16 cellular contexts compared by ENCODE assay signal in the genomic region with DNA sequence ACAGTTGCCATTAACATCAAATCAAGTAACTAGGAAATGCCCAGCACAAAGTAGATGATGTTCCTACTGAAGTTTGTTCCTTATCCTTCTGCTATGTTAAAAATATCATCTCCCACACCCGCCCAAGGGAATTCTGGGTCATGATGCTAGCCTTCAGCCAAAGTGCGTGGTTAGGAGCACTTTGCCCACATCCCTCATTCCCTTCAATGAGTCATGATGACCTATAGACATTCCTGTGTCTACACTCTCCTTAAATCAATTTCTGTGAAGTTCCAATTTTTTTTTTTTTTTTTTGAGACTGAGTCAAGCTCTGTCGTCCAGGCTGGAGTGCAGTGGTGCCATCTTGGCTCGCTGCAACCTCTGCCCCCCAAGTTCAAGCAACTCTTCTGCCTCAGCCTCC. TPM values are rescaled to one million over a fixed set of nuclear protein-coding genes. Genes with fewer than 3 reads are reported as not detected.
DNase-seq lines count a peak whose midpoint lies in the region; ATAC-seq lines count a peak whose summit lies in the region.
"Had no signal": no experiment of that assay in that cellular context is flagged by ENCODE, and none has a peak within 500 bp of the region (broad histone marks: within the 10 kb centered on the region; RNA-seq: fewer than 3 reads in every experiment).

No MANE protein-coding gene starts in this region.

- DNase-seq in AG08395 (ENCODE audit: low spot score) (peak; percentile 79), HT1080 (ENCODE audit: low read depth) (peak; percentile 97), astrocyte of the hippocampus (ENCODE audit: low read depth, low spot score) (peak; percentile 55), kidney tubule cell (ENCODE audit: low spot score) (peak; percentile 71), NCI-H2196 (lab: John Stamatoyannopoulos, UW; ENCODE audit: unreplicated experiment) (no peak), COLO668 (lab: John Stamatoyannopoulos, UW; ENCODE audit: unreplicated experiment) (no peak), NCI-H345 (lab: John Stamatoyannopoulos, UW) (no peak)
- DNase-seq in naive thymus-derived CD4-positive, alpha-beta T cell: no peak
- DNase-seq: activated T-cell treated with anti-CD3 and anti-CD28 coated beads, Interleukin-2, amount 50 U/mL, for 72 hours; anterior cingulate cortex; effector CD8-positive, alpha-beta T cell; NCI-H1694 treated with DMSO at 0.1 percent for 48 hours; NCI-H82 had no signal

- H3K36me3 ChIP-seq in naive thymus-derived CD4-positive, alpha-beta T cell (ENCODE audit: control insufficient read depth in 2 of 3, insufficient read depth in 3 of 3, low read length in 3 of 3): no peaks in the 10 kb centered on the region
- H3K36me3 ChIP-seq: BLaER1 treated with 17β-estradiol and CSF1 and Interleukin-3, amounts not matched to agents 10 nM and 100 nM; upper lobe of left lung had no signal

- H3K4me1 ChIP-seq in naive thymus-derived CD4-positive, alpha-beta T cell (ENCODE audit: control insufficient read depth in 2 of 2, insufficient read depth in 2 of 2, low read length in 2 of 2): no peaks in the 10 kb centered on the region
- H3K4me1 ChIP-seq: upper lobe of left lung had no signal

- H3K4me1 Mint-ChIP-seq in naive thymus-derived CD4-positive, alpha-beta T cell: no peaks in the 10 kb centered on the region

- H3K9me3 ChIP-seq in naive thymus-derived CD4-positive, alpha-beta T cell (ENCODE audit: control insufficient read depth in 2 of 3, low read length in 3 of 3): no peaks in the 10 kb centered on the region
- H3K9me3 ChIP-seq: BLaER1 treated with 17β-estradiol and CSF1 and Interleukin-3, amounts not matched to agents 10 nM and 100 nM; upper lobe of left lung had no signal

- H3K36me3 Mint-ChIP-seq in naive thymus-derived CD4-positive, alpha-beta T cell: no peaks in the 10 kb centered on the region

- H3K4me3 Mint-ChIP-seq in naive thymus-derived CD4-positive, alpha-beta T cell: no peak overlapping the region
- H3K4me3 Mint-ChIP-seq: activated T-cell treated with anti-CD3 and anti-CD28 coated beads, Interleukin-2, amount 50 U/mL, for 72 hours had no signal

- intact Hi-C loops in naive thymus-derived CD4-positive, alpha-beta T cell (cut with micrococcal nuclease): no loop called here

- no peaks in the 10 kb centered on the region for H3K9me3 Mint-ChIP-seq in naive thymus-derived CD4-positive, alpha-beta T cell
- H3K9me3 Mint-ChIP-seq: activated T-cell treated with anti-CD3 and anti-CD28 coated beads, Interleukin-2, amount 50 U/mL, for 72 hours had no signal

- CTCF ChIA-PET in naive thymus-derived CD4-positive, alpha-beta T cell (lab: Charles Lee): no interaction called here

- no peaks in the 10 kb centered on the region for H3K27me3 ChIP-seq in naive thymus-derived CD4-positive, alpha-beta T cell (ENCODE audit: control insufficient read depth in 2 of 2, insufficient read depth in 2 of 2, low read length in 2 of 2)
- H3K27me3 ChIP-seq: BLaER1 treated with 17β-estradiol and CSF1 and Interleukin-3, amounts not matched to agents 10 nM and 100 nM; upper lobe of left lung had no signal

- peaks cover 0 to 26% (median 14%) of the 10 kb centered on the region in 5 donors for H3K27me3 Mint-ChIP-seq in naive thymus-derived CD4-positive, alpha-beta T cell

- H3K4me3 ChIP-seq in naive thymus-derived CD4-positive, alpha-beta T cell (ENCODE audit: low read length): no peak overlapping the region
- H3K4me3 ChIP-seq: BLaER1 treated with 17β-estradiol and CSF1 and Interleukin-3, amounts not matched to agents 10 nM and 100 nM; lung; upper lobe of left lung had no signal

- POLR2A ChIA-PET in naive thymus-derived CD4-positive, alpha-beta T cell (lab: Charles Lee): no interaction called here

- H3K27ac Mint-ChIP-seq in naive thymus-derived CD4-positive, alpha-beta T cell: no peak overlapping the region
- H3K27ac Mint-ChIP-seq: activated T-cell treated with anti-CD3 and anti-CD28 coated beads, Interleukin-2, amount 50 U/mL, for 72 hours had no signal

- no peak for ATAC-seq in naive thymus-derived CD4-positive, alpha-beta T cell
- ATAC-seq: activated T-cell treated with anti-CD3 and anti-CD28 coated beads, Interleukin-2, amount 50 U/mL, for 72 hours had no signal

- no peak overlapping the region for H3K27ac ChIP-seq in naive thymus-derived CD4-positive, alpha-beta T cell (ENCODE audit: low read depth, low read length)
- H3K27ac ChIP-seq: BLaER1 treated with 17β-estradiol and CSF1 and Interleukin-3, amounts not matched to agents 10 nM and 100 nM; upper lobe of left lung had no signal

RNA-seq across cellular contexts. Expression of a gene that starts 17.0 kb away (rescaled TPM):
- total RNA-seq in HT1080 (2014; rRNA removed; shearing (Covaris generic)): not detected in 2 replicates
- polyA plus RNA-seq in HT1080 (2015; cell fraction: cytosol; rRNA removed): not detected in 2 replicates
- polyA plus RNA-seq in HT1080 (2015; cell fraction: nucleus; rRNA removed): not detected in 2 replicates
- not detected for total RNA-seq in naive thymus-derived CD4-positive, alpha-beta T cell
- polyA plus RNA-seq in naive thymus-derived CD4-positive, alpha-beta T cell: not detected
- total RNA-seq: activated T-cell treated with anti-CD3 and anti-CD28 coated beads, Interleukin-2, amount 50 U/mL, for 72 hours; lung; upper lobe of left lung had no signal
- polyA plus RNA-seq: lung had no signal

Comparison
In these comparisons a context has a peak if more than half of its experiments do, and no peak if none do; other contexts are left out.
1. DNase-seq: peak in AG08395 (single experiment), HT1080 (single experiment), astrocyte of the hippocampus (single experiment) and kidney tubule cell (single experiment); none in NCI-H2196 (single experiment), naive thymus-derived CD4-positive, alpha-beta T cell (0 of 9), COLO668 (single experiment) and NCI-H345 (single experiment).